ENCODE assay signal across 13 cellular contexts in the genomic region with DNA sequence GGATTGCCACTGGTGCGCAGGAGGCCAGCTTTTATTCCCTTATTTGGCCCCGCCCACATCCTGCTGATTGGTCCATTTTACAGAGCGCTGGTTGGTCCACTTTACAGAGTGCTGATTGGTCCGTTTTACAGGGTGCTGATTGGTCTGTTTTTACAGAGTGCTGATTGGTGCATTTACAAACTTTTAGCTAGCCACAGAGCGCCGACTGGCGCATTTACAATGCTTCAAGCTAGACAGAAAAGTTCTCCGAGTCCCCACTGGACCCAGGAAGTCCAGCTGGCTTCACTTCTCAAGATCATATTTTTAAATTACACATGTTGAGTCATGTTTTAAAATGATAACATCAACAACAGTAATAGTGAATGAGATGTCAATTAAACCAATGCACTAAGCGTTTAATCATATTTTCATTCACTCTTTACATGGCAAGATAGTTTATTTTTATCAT.
DNase-seq lines count a peak whose midpoint lies in the region; TF ChIP-seq lines count a peak whose summit lies in the region.
"Had no signal": no experiment of that assay in that cellular context is flagged by ENCODE, and none has a peak within 500 bp of the region (broad histone marks: within the 10 kb centered on the region; RNA-seq: fewer than 3 reads in every experiment).

No MANE protein-coding gene starts in this region.

- no peak for TF ChIP-seq EP300 in transverse colon (IDR thresholded peaks at IDR 0.05; ENCODE audit: low read depth)

- H3K36me3 Mint-ChIP-seq in activated CD4-positive, alpha-beta memory T cell treated with anti-CD3 and anti-CD28 coated beads for 36 hours: peaks cover 1% of the 10 kb centered on the region
- no peaks in the 10 kb centered on the region for H3K36me3 Mint-ChIP-seq in activated CD4-positive, alpha-beta memory T cell treated with anti-CD3 and anti-CD28 coated beads, Interleukin-2, amount 10 ng/mL, durations not matched to agents 7 days and 5 days (ENCODE audit: low read depth)
- H3K36me3 Mint-ChIP-seq in chondrocyte (ENCODE audit: low read depth): no peaks in the 10 kb centered on the region
- H3K36me3 Mint-ChIP-seq: natural killer cell had no signal

- TF ChIP-seq CTCF in chondrocyte (IDR thresholded peaks at IDR 0.05) (no peak), transverse colon (IDR thresholded peaks at IDR 0.05) (no peak)

- no peak overlapping the region for H3K9ac ChIP-seq in mucosa of rectum (ENCODE audit: low read depth in 1 of 2, low read length in 2 of 2)

- 77 to 93% methylated on average over 8 to 9 of the region's 9 CpGs for WGBS in transverse colon (ENCODE audit: low coverage in 1 of 2), 2 donors

- H3K4me3 ChIP-seq in mucosa of rectum (ENCODE audit: low read length in 2 of 2): no peak overlapping the region
- H3K4me3 ChIP-seq in transverse colon: no peak overlapping the region

- peaks cover 13% of the 10 kb centered on the region for H3K27me3 Mint-ChIP-seq in activated CD4-positive, alpha-beta memory T cell treated with anti-CD3 and anti-CD28 coated beads for 36 hours
- H3K27me3 Mint-ChIP-seq in activated CD4-positive, alpha-beta memory T cell treated with anti-CD3 and anti-CD28 coated beads, Interleukin-2, amount 10 ng/mL, durations not matched to agents 7 days and 5 days: peaks cover 33% of the 10 kb centered on the region
- H3K27me3 Mint-ChIP-seq in chondrocyte (ENCODE audit: low read depth): no peaks in the 10 kb centered on the region

- H3K9me3 ChIP-seq in mucosa of rectum (ENCODE audit: control insufficient read depth in 2 of 2, low read length in 2 of 2): no peaks in the 10 kb centered on the region
- H3K9me3 ChIP-seq in transverse colon: no peaks in the 10 kb centered on the region

- no peak overlapping the region for H3K4me3 Mint-ChIP-seq in activated CD4-positive, alpha-beta memory T cell treated with anti-CD3 and anti-CD28 coated beads for 36 hours
- no peak overlapping the region for H3K4me3 Mint-ChIP-seq in activated CD4-positive, alpha-beta memory T cell treated with anti-CD3 and anti-CD28 coated beads, Interleukin-2, amount 10 ng/mL, durations not matched to agents 7 days and 5 days
- H3K4me3 Mint-ChIP-seq in chondrocyte (ENCODE audit: unreplicated experiment): no peak overlapping the region
- H3K4me3 Mint-ChIP-seq: activated B cell treated with CpG ODN at 0.5 μM for 24 hours had no signal

- H3K27ac ChIP-seq in mucosa of rectum (ENCODE audit: low read depth in 2 of 2, low read length in 2 of 2): peak overlapping the region; percentile 32 to 78
- peak overlapping the region; percentile 52 to 79 (median 73) for H3K27ac ChIP-seq in transverse colon
- H3K27ac ChIP-seq: RWPE1 had no signal

- in situ Hi-C loops in transverse colon (cut with MboI; ENCODE audit: low pct_ligation_motif_present in 1 of 4, low pct_unique_long_range_greater_than_20kb in 1 of 4, low sequenced_read_pairs in 3 of 4): no loop called here

- TF ChIP-seq POLR2A in transverse colon (IDR thresholded peaks at IDR 0.05): no peak

- peaks cover 0 to 4% of the 10 kb centered on the region in 2 donors for H3K4me1 ChIP-seq in mucosa of rectum (ENCODE audit: control insufficient read depth in 2 of 2, insufficient read depth in 2 of 2, low read length in 2 of 2)
- peaks cover 0 to 19% (median 2%) of the 10 kb centered on the region in 4 donors for H3K4me1 ChIP-seq in transverse colon

- H3K36me3 ChIP-seq in mucosa of rectum (ENCODE audit: control insufficient read depth in 2 of 2, insufficient read depth in 2 of 2, low read length in 2 of 2) (no peaks in the 10 kb centered on the region), transverse colon (no peaks in the 10 kb centered on the region)

- intact Hi-C loops in activated CD4-positive, alpha-beta memory T cell treated with anti-CD3 and anti-CD28 coated beads for 36 hours (cut with micrococcal nuclease): loop anchor here (5.0 kb wide), 2 partner anchors 71 to 511 kb away; no protein-coding TSS in a partner anchor
- intact Hi-C loops in transverse colon (cut with DNase I; ENCODE audit: low total_unique reads): no loop called here

- no peak overlapping the region for H3K27ac Mint-ChIP-seq in activated CD4-positive, alpha-beta memory T cell treated with anti-CD3 and anti-CD28 coated beads for 36 hours
- no peak overlapping the region for H3K27ac Mint-ChIP-seq in activated CD4-positive, alpha-beta memory T cell treated with anti-CD3 and anti-CD28 coated beads, Interleukin-2, amount 10 ng/mL, durations not matched to agents 7 days and 5 days
- peak overlapping the region; percentile 99 for H3K27ac Mint-ChIP-seq in chondrocyte (ENCODE audit: unreplicated experiment)
- H3K27ac Mint-ChIP-seq: activated B cell treated with CpG ODN at 0.5 μM for 24 hours had no signal

- H3K9me3 Mint-ChIP-seq in activated CD4-positive, alpha-beta memory T cell treated with anti-CD3 and anti-CD28 coated beads for 36 hours: no peaks in the 10 kb centered on the region
- H3K9me3 Mint-ChIP-seq in activated CD4-positive, alpha-beta memory T cell treated with anti-CD3 and anti-CD28 coated beads, Interleukin-2, amount 10 ng/mL, durations not matched to agents 7 days and 5 days: no peaks in the 10 kb centered on the region
- peaks cover 7% of the 10 kb centered on the region for H3K9me3 Mint-ChIP-seq in chondrocyte (ENCODE audit: low read depth)
- H3K9me3 Mint-ChIP-seq: activated B cell treated with CpG ODN at 0.5 μM for 24 hours, natural killer cell had no signal

- DNase-seq in activated CD4-positive, alpha-beta memory T cell treated with anti-CD3 and anti-CD28 coated beads for 36 hours: peak; percentile 15
- no peak for DNase-seq in activated CD4-positive, alpha-beta memory T cell treated with anti-CD3 and anti-CD28 coated beads, Interleukin-2, amount 10 ng/mL, durations not matched to agents 7 days and 5 days
- DNase-seq in chondrocyte (ENCODE audit: low spot score) (no peak), transverse colon (no peak), mesenteric fat pad (ENCODE audit: low spot score) (no peak), HPDE6-E6E7 (ENCODE audit: extremely low spot score) (no peak)
- DNase-seq in stimulated activated CD4-positive, alpha-beta T cell treated with anti-CD3 and anti-CD28 coated beads, Interleukin-1b, Interleukin-23, amount 100 ng/mL, for 48 hours: no peak
- DNase-seq: activated B cell treated with CpG ODN at 0.5 μM for 24 hours, activated gamma-delta T cell treated with Interleukin-2 at 50 U/mL for 16 hours, natural killer cell, NCI-H2171 treated with DMSO at 0.1 percent for 48 hours had no signal

- POLR2A ChIA-PET in activated CD4-positive, alpha-beta memory T cell treated with anti-CD3 and anti-CD28 coated beads for 36 hours (lab: Charles Lee): no interaction called here
- POLR2A ChIA-PET in activated CD4-positive, alpha-beta memory T cell treated with anti-CD3 and anti-CD28 coated beads, Interleukin-2, amount 10 ng/mL, durations not matched to agents 7 days and 5 days (lab: Charles Lee): interaction anchor here (1.0 kb wide), 1 partner anchor 227 kb away, joined by 4 read pairs; a partner anchor contains a TSS

- CTCF ChIA-PET in activated CD4-positive, alpha-beta memory T cell treated with anti-CD3 and anti-CD28 coated beads for 36 hours (lab: Charles Lee): interaction anchor here (1.0 kb wide), 1 partner anchor 23 kb away, joined by 3 read pairs; no protein-coding TSS in a partner anchor
- CTCF ChIA-PET in activated CD4-positive, alpha-beta memory T cell treated with anti-CD3 and anti-CD28 coated beads, Interleukin-2, amount 10 ng/mL, durations not matched to agents 7 days and 5 days (lab: Charles Lee): interaction anchor here (0.6 kb wide), 1 partner anchor 157 kb away, joined by 3 read pairs; no protein-coding TSS in a partner anchor

- no peaks in the 10 kb centered on the region for H3K27me3 ChIP-seq in mucosa of rectum (ENCODE audit: control insufficient read depth in 2 of 2, insufficient read depth in 2 of 2, low read length in 2 of 2)
- no peaks in the 10 kb centered on the region for H3K27me3 ChIP-seq in transverse colon

- H3K4me1 Mint-ChIP-seq in activated CD4-positive, alpha-beta memory T cell treated with anti-CD3 and anti-CD28 coated beads for 36 hours (ENCODE audit: low read depth): peaks cover 44% of the 10 kb centered on the region
- peaks cover 32% of the 10 kb centered on the region for H3K4me1 Mint-ChIP-seq in activated CD4-positive, alpha-beta memory T cell treated with anti-CD3 and anti-CD28 coated beads, Interleukin-2, amount 10 ng/mL, durations not matched to agents 7 days and 5 days
- H3K4me1 Mint-ChIP-seq in chondrocyte (ENCODE audit: low read depth): peaks cover 86% of the 10 kb centered on the region
- H3K4me1 Mint-ChIP-seq: activated B cell treated with CpG ODN at 0.5 μM for 24 hours had no signal
